Comparison of ENCODE assay signal across 19 cellular contexts in the genomic region with DNA sequence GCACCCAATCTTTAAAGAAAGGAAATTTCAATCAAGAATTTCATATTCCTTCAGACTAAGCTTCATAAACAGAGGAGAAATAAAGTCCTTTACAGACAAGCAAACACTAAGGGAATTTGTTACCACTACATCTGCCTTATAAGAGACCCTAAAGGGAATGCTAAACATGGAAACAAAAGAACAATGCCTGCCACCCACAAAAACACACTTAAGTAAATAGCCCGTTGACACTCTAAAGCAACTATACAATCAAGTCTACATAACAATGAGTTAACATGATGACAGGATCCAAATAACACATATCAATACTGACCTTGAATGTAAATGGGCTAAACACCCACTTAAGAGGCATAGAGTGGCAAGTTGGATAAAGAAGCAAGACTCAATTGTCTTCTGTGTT.
A peak's percentile ranks its signal among the peaks of the same experiment; 100 is the strongest.
DNase-seq lines count a peak whose midpoint lies in the region; ATAC-seq and TF ChIP-seq lines count a peak whose summit lies in the region.
"Had no signal": no experiment of that assay in that cellular context is flagged by ENCODE, and none has a peak within 500 bp of the region (broad histone marks: within the 10 kb centered on the region; RNA-seq: fewer than 3 reads in every experiment).

No MANE protein-coding gene starts in this region.

- peaks cover 0 to 21% (median 6%) of the 10 kb centered on the region in 4 donors for H3K9me3 ChIP-seq in stomach
- H3K9me3 ChIP-seq: BLaER1 had no signal

- no peak overlapping the region for H3K4me3 Mint-ChIP-seq in WTC11
- H3K4me3 Mint-ChIP-seq: B cell; CD4-positive, CD25-positive, alpha-beta regulatory T cell; CD8-positive, alpha-beta T cell had no signal

- H3K4me1 ChIP-seq in stomach = no peaks in the 10 kb centered on the region
- H3K4me1 ChIP-seq: BLaER1, Caco-2 had no signal

- peaks cover 37% of the 10 kb centered on the region for H3K9me3 Mint-ChIP-seq in WTC11

- no peak for TF ChIP-seq EP300 in stomach (IDR thresholded peaks at IDR 0.05)

- DNase-seq in NCI-H748 (lab: John Stamatoyannopoulos, UW; ENCODE audit: unreplicated experiment) = peak; percentile 44
- no peak for DNase-seq in NCI-H748 treated with DMSO at 0.1 percent for 48 hours (lab: John Stamatoyannopoulos, UW)
- DNase-seq in NCI-H345 (lab: John Stamatoyannopoulos, UW) = peak; percentile 2
- DNase-seq in WTC11 (ENCODE audit: low spot score) = no peak
- no peak for DNase-seq in stomach
- no peak for DNase-seq in NCI-H1105 (lab: John Stamatoyannopoulos, UW)
- DNase-seq: Caco-2; CD4-positive, CD25-positive, alpha-beta regulatory T cell; CD8-positive, alpha-beta T cell; DMS153; DND-41; GM23248; HCEC 1CT had no signal

- TF ChIP-seq CTCF in WTC11 (IDR thresholded peaks at IDR 0.05) (no peak), stomach (IDR thresholded peaks at IDR 0.05) (no peak)

- H3K36me3 Mint-ChIP-seq in WTC11 = peaks cover 32% of the 10 kb centered on the region
- H3K36me3 Mint-ChIP-seq: CD4-positive, CD25-positive, alpha-beta regulatory T cell; CD8-positive, alpha-beta T cell had no signal

- no peak overlapping the region for H3K27ac ChIP-seq in stomach
- H3K27ac ChIP-seq: 22Rv1, BLaER1, C4-2B, GM23248 had no signal

- H3K4me1 Mint-ChIP-seq in WTC11 = peaks cover 24% of the 10 kb centered on the region
- H3K4me1 Mint-ChIP-seq: B cell; CD4-positive, CD25-positive, alpha-beta regulatory T cell had no signal

- CTCF ChIA-PET in WTC11 (lab: Charles Lee) = no interaction called here

- peak; percentile 55 for ATAC-seq in WTC11
- ATAC-seq in GM19035 (IDR thresholded peaks at IDR 0.05; ENCODE audit: unreplicated experiment) = no peak
- ATAC-seq in HG03571 (IDR thresholded peaks at IDR 0.05; ENCODE audit: unreplicated experiment) = no peak
- ATAC-seq: CD8-positive, alpha-beta T cell had no signal

- POLR2A ChIA-PET in WTC11 (lab: Charles Lee) = no interaction called here

- 47 to 57% (median 55%) methylated on average over 1 of the region's 1 CpG for WGBS in stomach, 5 donors

- intact Hi-C loops in stomach (cut with DNase I; ENCODE audit: low total_unique reads) = no loop called here

- no peak overlapping the region for H3K4me3 ChIP-seq in stomach
- H3K4me3 ChIP-seq: BLaER1, GM23248 had no signal

- H3K27ac Mint-ChIP-seq in WTC11 = no peak overlapping the region
- H3K27ac Mint-ChIP-seq: B cell; CD4-positive, CD25-positive, alpha-beta regulatory T cell; CD8-positive, alpha-beta T cell had no signal

- TF ChIP-seq POLR2A in stomach (IDR thresholded peaks at IDR 0.05) = no peak

- peaks cover 15% of the 10 kb centered on the region for H3K27me3 Mint-ChIP-seq in WTC11 (ENCODE audit: low read depth)
- H3K27me3 Mint-ChIP-seq: B cell; CD4-positive, CD25-positive, alpha-beta regulatory T cell had no signal

- no peaks in the 10 kb centered on the region for H3K36me3 ChIP-seq in stomach
- H3K36me3 ChIP-seq: BLaER1 had no signal

- no peaks in the 10 kb centered on the region for H3K27me3 ChIP-seq in stomach
- H3K27me3 ChIP-seq: BLaER1 had no signal

TF ChIP-seq in WTC11, 78 proteins besides CTCF, POLR2A, EP300 and RAD21:
- no peak for TF ChIP-seq ZNF263 (CRISPR knock-in tag; IDR thresholded peaks at IDR 0.05; ENCODE audit: low read depth)
- no peak for TF ChIP-seq TEAD1 (CRISPR knock-in tag; IDR thresholded peaks at IDR 0.05)
- TF ChIP-seq JAZF1 (CRISPR knock-in tag; IDR thresholded peaks at IDR 0.05) = no peak
- TF ChIP-seq ZNF416 (CRISPR knock-in tag; IDR thresholded peaks at IDR 0.05) = no peak
- TF ChIP-seq HMGA2 (CRISPR knock-in tag; IDR thresholded peaks at IDR 0.05) = no peak

Comparison
In these comparisons a context has a peak if more than half of its experiments do, and no peak if none do; other contexts are left out.
1. DNase-seq: peak in NCI-H748 (single experiment) and NCI-H345 (single experiment); none in NCI-H748 treated with DMSO at 0.1 percent for 48 hours (single experiment), WTC11 (single experiment), stomach (single experiment) and NCI-H1105 (single experiment).